ENCODE assay signal across 8 cellular contexts in genomic region chr10:14837756-14838581, GRCh38. TPM values are rescaled to one million over a fixed set of nuclear protein-coding genes. Genes with fewer than 3 reads are reported as not detected.
DNase-seq lines count a peak whose midpoint lies in the region; ATAC-seq, FAIRE-seq and TF ChIP-seq lines count a peak whose summit lies in the region.

Gene CDNF (minus strand): TSS chr10:14838037. CDS start chr10:14837946, 91 bp downstream.
A gene with protein sequence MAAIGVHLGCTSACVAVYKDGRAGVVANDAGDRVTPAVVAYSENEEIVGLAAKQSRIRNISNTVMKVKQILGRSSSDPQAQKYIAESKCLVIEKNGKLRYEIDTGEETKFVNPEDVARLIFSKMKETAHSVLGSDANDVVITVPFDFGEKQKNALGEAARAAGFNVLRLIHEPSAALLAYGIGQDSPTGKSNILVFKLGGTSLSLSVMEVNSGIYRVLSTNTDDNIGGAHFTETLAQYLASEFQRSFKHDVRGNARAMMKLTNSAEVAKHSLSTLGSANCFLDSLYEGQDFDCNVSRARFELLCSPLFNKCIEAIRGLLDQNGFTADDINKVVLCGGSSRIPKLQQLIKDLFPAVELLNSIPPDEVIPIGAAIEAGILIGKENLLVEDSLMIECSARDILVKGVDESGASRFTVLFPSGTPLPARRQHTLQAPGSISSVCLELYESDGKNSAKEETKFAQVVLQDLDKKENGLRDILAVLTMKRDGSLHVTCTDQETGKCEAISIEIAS (plus strand): TSS chr10:14838306. CDS start chr10:14838403, 97 bp downstream.
A gene with protein sequence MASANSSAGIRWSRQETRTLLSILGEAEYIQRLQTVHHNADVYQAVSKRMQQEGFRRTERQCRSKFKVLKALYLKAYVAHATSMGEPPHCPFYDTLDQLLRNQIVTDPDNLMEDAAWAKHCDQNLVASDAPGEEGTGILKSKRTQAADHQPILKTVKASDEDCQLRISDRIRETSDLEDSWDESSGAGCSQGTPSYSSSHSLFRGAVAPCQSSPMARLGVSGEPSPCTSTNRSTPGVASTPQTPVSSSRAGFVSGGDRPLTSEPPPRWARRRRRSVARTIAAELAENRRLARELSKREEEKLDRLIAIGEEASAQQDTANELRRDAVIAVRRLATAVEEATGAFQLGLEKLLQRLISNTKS (plus strand): TSS chr10:14838306. CDS start chr10:14842285, 3,979 bp downstream.

- H3K4me3 ChIP-seq in OCI-LY3 (ENCODE audit: low read length) (peak within 1 kb of the TSS; percentile 98), mesodermal cell (ENCODE audit: extremely low read depth, insufficient read depth, low read length, poor library complexity, severe bottlenecking) (peak within 1 kb of the TSS; percentile 88)

- peak within 1 kb of the TSS; percentile 96 for H3K4me2 ChIP-seq in OCI-LY3 (ENCODE audit: low read length)

- TF ChIP-seq CTCF in OCI-LY3 (IDR thresholded peaks at IDR 0.05; ENCODE audit: low read depth, low read length), result no peak

- peak within 1 kb of the TSS; percentile 87 for H2AFZ ChIP-seq in OCI-LY3 (ENCODE audit: low read depth, low read length)

- no peaks in the 10 kb centered on the region for H3K27me3 ChIP-seq in OCI-LY3 (ENCODE audit: low read depth, low read length)

- H4K20me1 ChIP-seq in OCI-LY3 (ENCODE audit: insufficient read depth, low read length), result 0 out of 2 replicates have a peak, but pooled peaks cover 4% of the 10 kb centered on the region

- FAIRE-seq in endometrium (lab: Jason Lieb, UNC), result peak; percentile 92

- H3K9me3 ChIP-seq in OCI-LY3 (ENCODE audit: insufficient read depth, low read length), result no peaks in the 10 kb centered on the region
- H3K9me3 ChIP-seq in mesodermal cell (ENCODE audit: control insufficient read depth, low read length), result no peaks in the 10 kb centered on the region

- peaks cover 32% of the 10 kb centered on the region for H3K79me2 ChIP-seq in OCI-LY3 (ENCODE audit: low read length)

- H3K27ac ChIP-seq in OCI-LY3 (ENCODE audit: low read length) (peak within 1 kb of the TSS; percentile 59), mesodermal cell (ENCODE audit: low read depth, low read length, severe bottlenecking) (peak within 1 kb of the TSS; percentile 96)

- H3K4me1 ChIP-seq in OCI-LY3 (ENCODE audit: low read length), result peaks cover 9% of the 10 kb centered on the region
- H3K4me1 ChIP-seq in mesodermal cell (ENCODE audit: control insufficient read depth, insufficient read depth, low read length, poor library complexity, severe bottlenecking), result peaks cover 8% of the 10 kb centered on the region

- peak; percentile 91 for ATAC-seq in GM21515 (IDR thresholded peaks at IDR 0.05; ENCODE audit: unreplicated experiment)

- H3K36me3 ChIP-seq in OCI-LY3 (replicated peaks; ENCODE audit: low read depth, low read length), result peaks cover 23% of the 10 kb centered on the region
- peaks cover 23% of the 10 kb centered on the region for H3K36me3 ChIP-seq in mesodermal cell (ENCODE audit: control insufficient read depth, insufficient read depth, low read length)

- WGBS in mesodermal cell (ENCODE audit: insufficient coverage in 2 of 2), 2 experiments, result 0 to 1% methylated on average over 56 to 68 of the region's 72 CpGs

- DNase-seq in D341Med (ENCODE audit: low spot score) (peak; percentile 96), HuH-7 (ENCODE audit: low spot score) (peak; percentile 98)
- DNase-seq in activated CD8-positive, alpha-beta memory T cell treated with anti-CD3 and anti-CD28 coated beads, Interleukin-2, amount 50 U/mL, for 48 hours, result peak; percentile 100
- DNase-seq in stimulated activated CD8-positive, alpha-beta memory T cell treated with anti-CD3 and anti-CD28 coated beads, Interleukin-15, amount 100 ng/mL, for 4 hours (ENCODE audit: low read depth in 2 of 2), result peak; percentile 98

- peak within 1 kb of the TSS; percentile 94 for H3K9ac ChIP-seq in OCI-LY3 (ENCODE audit: low read length)

RNA-seq across cellular contexts. Expression of gene CDNF, which starts in this region (rescaled TPM):
- 2.1 TPM for polyA plus RNA-seq in mesodermal cell (2013, experiment 1 of 2)
- polyA plus RNA-seq in mesodermal cell (2013, experiment 2 of 2), result 1.8 TPM

RNA-seq across cellular contexts. Expression of the second gene that starts in this region (rescaled TPM):
- 21.6 TPM for polyA plus RNA-seq in mesodermal cell (2013, experiment 1 of 2)
- 25.4 TPM for polyA plus RNA-seq in mesodermal cell (2013, experiment 2 of 2)

RNA-seq across cellular contexts. Expression of the third gene that starts in this region (rescaled TPM):
- 10.6 TPM for polyA plus RNA-seq in mesodermal cell (2013, experiment 1 of 2)
- polyA plus RNA-seq in mesodermal cell (2013, experiment 2 of 2), result 10.7 TPM

Comparison
In these comparisons a context has a peak if more than half of its experiments do, and no peak if none do; other contexts are left out.
1. Peak in every context shown above with its lines: DNase-seq, ATAC-seq, H3K4me3 ChIP-seq and H3K27ac ChIP-seq.